Comparison of ENCODE assay signal across 7 cellular contexts in genomic region chr17:71173963-71174362, GRCh38.
"Had no signal": no experiment of that assay in that cellular context is flagged by ENCODE, and none has a peak within 500 bp of the region (broad histone marks: within the 10 kb centered on the region; RNA-seq: fewer than 3 reads in every experiment).

No MANE protein-coding gene starts in this region.

- DNase-seq: H9, HCEC 1CT, IMR-90 had no signal

- H3K4me3 ChIP-seq: GM23338 had no signal

- H3K27ac Mint-ChIP-seq: GM23338, H9 had no signal

- H3K9me3 Mint-ChIP-seq: GM23338, H9 had no signal

- H3K4me1 Mint-ChIP-seq: GM23338, H9 had no signal

- H3K4me3 Mint-ChIP-seq: GM23338, H9 had no signal

- FAIRE-seq: H1, H54, HTR-8/SVneo had no signal
